8 cellular contexts compared by ENCODE assay signal in the genomic region with DNA sequence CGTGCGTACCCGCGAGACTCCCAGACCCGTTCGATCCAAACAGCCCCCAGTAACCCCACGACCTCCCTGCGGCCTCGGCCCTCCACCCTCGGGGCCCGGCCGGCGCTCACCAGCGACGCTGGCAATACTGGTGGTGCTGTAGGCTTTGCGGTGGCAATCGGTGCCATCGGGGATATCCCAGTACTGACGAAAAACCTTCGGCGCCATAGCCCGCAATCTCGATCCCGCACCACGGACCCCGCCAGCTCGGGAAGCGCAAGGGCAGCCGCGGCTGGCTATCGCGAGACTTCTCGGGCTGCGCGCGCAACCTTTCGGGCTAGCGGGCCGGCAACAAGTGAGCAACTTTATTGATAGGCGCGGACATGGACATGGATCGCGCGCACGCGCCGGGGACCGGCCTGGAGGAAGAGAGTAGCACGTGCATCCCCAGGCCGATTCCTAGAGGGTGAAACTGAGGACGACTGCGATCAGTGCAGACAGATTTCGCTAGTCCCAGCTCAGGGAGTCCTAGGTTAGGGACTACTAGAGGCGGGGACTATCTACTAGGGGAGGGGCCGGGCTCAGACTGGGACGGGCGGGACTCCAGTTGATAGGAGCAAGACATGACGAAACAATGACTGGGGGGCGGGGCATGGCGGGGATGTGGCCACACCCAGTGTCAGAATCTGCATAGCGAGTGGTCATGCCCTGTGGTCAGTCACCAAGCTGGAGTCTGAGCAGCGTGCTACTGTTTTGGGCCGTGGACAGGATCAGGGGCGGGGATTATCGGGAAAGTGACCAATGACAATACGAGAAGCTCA. TPM values are rescaled to one million over a fixed set of nuclear protein-coding genes. Genes with fewer than 3 reads are reported as not detected.
DNase-seq lines count a peak whose midpoint lies in the region; ATAC-seq and TF ChIP-seq lines count a peak whose summit lies in the region.

Gene NDUFA11 (minus strand): TSS at position 289 of the 800 bp plus-strand sequence. CDS start 82 bp downstream, at position 207.

- ATAC-seq in GM21737 (IDR thresholded peaks at IDR 0.05; ENCODE audit: unreplicated experiment), result peak; percentile 32
- peak; percentile 80 for ATAC-seq in esophagus mucosa
- peak; percentile 75 for ATAC-seq in stimulated activated memory B cell treated with anti-CD40 and anti-IgM and Interleukin-4, amounts not matched to agents 10 μg/mL and 1 μg/mL and 100 μg/mL, for 72 hours

- H3K27me3 Mint-ChIP-seq in activated T-cell treated with anti-CD3 and anti-CD28 coated beads, Interleukin-2, amount 50 U/mL, for 24 hours, result no peaks in the 10 kb centered on the region
- H3K27me3 Mint-ChIP-seq in stimulated activated memory B cell treated with anti-CD40 and anti-IgM and Interleukin-4, amounts not matched to agents 10 μg/mL and 1 μg/mL and 100 μg/mL, for 72 hours, result no peaks in the 10 kb centered on the region

- H3K36me3 Mint-ChIP-seq in activated T-cell treated with anti-CD3 and anti-CD28 coated beads, Interleukin-2, amount 50 U/mL, for 24 hours (ENCODE audit: low read depth), result peaks cover 45% of the 10 kb centered on the region
- H3K36me3 Mint-ChIP-seq in stimulated activated memory B cell treated with anti-CD40 and anti-IgM and Interleukin-4, amounts not matched to agents 10 μg/mL and 1 μg/mL and 100 μg/mL, for 72 hours, result peaks cover 31% of the 10 kb centered on the region

- H3K4me3 Mint-ChIP-seq in activated T-cell treated with anti-CD3 and anti-CD28 coated beads, Interleukin-2, amount 50 U/mL, for 24 hours, result peak within 1 kb of the TSS; percentile 98
- H3K4me3 Mint-ChIP-seq in stimulated activated memory B cell treated with anti-CD40 and anti-IgM and Interleukin-4, amounts not matched to agents 10 μg/mL and 1 μg/mL and 100 μg/mL, for 72 hours, result peak within 1 kb of the TSS; percentile 95

- H3K9me3 Mint-ChIP-seq in activated T-cell treated with anti-CD3 and anti-CD28 coated beads, Interleukin-2, amount 50 U/mL, for 24 hours, result no peaks in the 10 kb centered on the region
- no peaks in the 10 kb centered on the region for H3K9me3 Mint-ChIP-seq in stimulated activated memory B cell treated with anti-CD40 and anti-IgM and Interleukin-4, amounts not matched to agents 10 μg/mL and 1 μg/mL and 100 μg/mL, for 72 hours

- peak; percentile 96 for DNase-seq in DMS153 (lab: John Stamatoyannopoulos, UW)
- peak; percentile 98 for DNase-seq in KG1 (lab: John Stamatoyannopoulos, UW)
- peak; percentile 99 for DNase-seq in activated T-cell treated with anti-CD3 and anti-CD28 coated beads, Interleukin-2, amount 50 U/mL, for 24 hours
- DNase-seq in myocyte (ENCODE audit: low read depth), result peak; percentile 95

- peak within 1 kb of the TSS; percentile 99 for H3K27ac Mint-ChIP-seq in activated T-cell treated with anti-CD3 and anti-CD28 coated beads, Interleukin-2, amount 50 U/mL, for 24 hours
- H3K27ac Mint-ChIP-seq in stimulated activated memory B cell treated with anti-CD40 and anti-IgM and Interleukin-4, amounts not matched to agents 10 μg/mL and 1 μg/mL and 100 μg/mL, for 72 hours, result peak within 1 kb of the TSS; percentile 98

- peaks cover 44% of the 10 kb centered on the region for H3K4me1 Mint-ChIP-seq in activated T-cell treated with anti-CD3 and anti-CD28 coated beads, Interleukin-2, amount 50 U/mL, for 24 hours (ENCODE audit: low read depth)
- peaks cover 52% of the 10 kb centered on the region for H3K4me1 Mint-ChIP-seq in stimulated activated memory B cell treated with anti-CD40 and anti-IgM and Interleukin-4, amounts not matched to agents 10 μg/mL and 1 μg/mL and 100 μg/mL, for 72 hours

TF ChIP-seq in PFSK-1, 5 proteins besides CTCF, POLR2A, EP300 and RAD21:
- TF ChIP-seq, protein P1, sequence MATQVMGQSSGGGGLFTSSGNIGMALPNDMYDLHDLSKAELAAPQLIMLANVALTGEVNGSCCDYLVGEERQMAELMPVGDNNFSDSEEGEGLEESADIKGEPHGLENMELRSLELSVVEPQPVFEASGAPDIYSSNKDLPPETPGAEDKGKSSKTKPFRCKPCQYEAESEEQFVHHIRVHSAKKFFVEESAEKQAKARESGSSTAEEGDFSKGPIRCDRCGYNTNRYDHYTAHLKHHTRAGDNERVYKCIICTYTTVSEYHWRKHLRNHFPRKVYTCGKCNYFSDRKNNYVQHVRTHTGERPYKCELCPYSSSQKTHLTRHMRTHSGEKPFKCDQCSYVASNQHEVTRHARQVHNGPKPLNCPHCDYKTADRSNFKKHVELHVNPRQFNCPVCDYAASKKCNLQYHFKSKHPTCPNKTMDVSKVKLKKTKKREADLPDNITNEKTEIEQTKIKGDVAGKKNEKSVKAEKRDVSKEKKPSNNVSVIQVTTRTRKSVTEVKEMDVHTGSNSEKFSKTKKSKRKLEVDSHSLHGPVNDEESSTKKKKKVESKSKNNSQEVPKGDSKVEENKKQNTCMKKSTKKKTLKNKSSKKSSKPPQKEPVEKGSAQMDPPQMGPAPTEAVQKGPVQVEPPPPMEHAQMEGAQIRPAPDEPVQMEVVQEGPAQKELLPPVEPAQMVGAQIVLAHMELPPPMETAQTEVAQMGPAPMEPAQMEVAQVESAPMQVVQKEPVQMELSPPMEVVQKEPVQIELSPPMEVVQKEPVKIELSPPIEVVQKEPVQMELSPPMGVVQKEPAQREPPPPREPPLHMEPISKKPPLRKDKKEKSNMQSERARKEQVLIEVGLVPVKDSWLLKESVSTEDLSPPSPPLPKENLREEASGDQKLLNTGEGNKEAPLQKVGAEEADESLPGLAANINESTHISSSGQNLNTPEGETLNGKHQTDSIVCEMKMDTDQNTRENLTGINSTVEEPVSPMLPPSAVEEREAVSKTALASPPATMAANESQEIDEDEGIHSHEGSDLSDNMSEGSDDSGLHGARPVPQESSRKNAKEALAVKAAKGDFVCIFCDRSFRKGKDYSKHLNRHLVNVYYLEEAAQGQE (IDR thresholded peaks at IDR 0.05; ENCODE audit: insufficient read depth in 1 of 2, low read depth in 2 of 2, low read length in 2 of 2), result no peak
- peak; percentile 82; the same call in 1 of the 2 replicates for TF ChIP-seq TAF1 (IDR thresholded peaks at IDR 0.05; ENCODE audit: borderline replicate concordance, insufficient read depth, low read length)
- TF ChIP-seq SIN3A (IDR thresholded peaks at IDR 0.05; ENCODE audit: borderline replicate concordance, insufficient read depth, low read length), result peak; percentile 75; the same call in 1 of the 2 replicates
- peak; percentile 87 for TF ChIP-seq POLR2AphosphoS5 (IDR thresholded peaks at IDR 0.05; ENCODE audit: low read depth, low read length)
- peak; percentile 91 for TF ChIP-seq FOXP2 (optimal IDR thresholded peaks at IDR 0.05; ENCODE audit: borderline replicate concordance, extremely low read depth, extremely low read length, insufficient read depth)
TF ChIP-seq in PFSK-1: peak in this region for 4.

RNA-seq across cellular contexts. Expression of gene NDUFA11, which starts in this region (rescaled TPM):
- 523 TPM for polyA plus RNA-seq in PFSK-1 (2012; ENCODE audit: insufficient read length, low read depth)
- total RNA-seq in esophagus mucosa (217 TPM), myocyte (133 and 149 TPM in 2 replicates)
- polyA plus RNA-seq in myocyte (2012), result 418 TPM

Comparison
In these comparisons a context has a peak if more than half of its experiments do, and no peak if none do; other contexts are left out.
1. Peak in every context shown above with its lines: DNase-seq and ATAC-seq.